In genomic region chr18:42112657-42113420, GRCh38 we compare ENCODE assay signal across 1 cellular context.
TF ChIP-seq lines count a peak whose summit lies in the region.

No MANE protein-coding gene starts in this region.

TF ChIP-seq in GM23338, 12 proteins besides CTCF, POLR2A, EP300 and RAD21 (continued from another document):
- TF ChIP-seq, protein P1, sequence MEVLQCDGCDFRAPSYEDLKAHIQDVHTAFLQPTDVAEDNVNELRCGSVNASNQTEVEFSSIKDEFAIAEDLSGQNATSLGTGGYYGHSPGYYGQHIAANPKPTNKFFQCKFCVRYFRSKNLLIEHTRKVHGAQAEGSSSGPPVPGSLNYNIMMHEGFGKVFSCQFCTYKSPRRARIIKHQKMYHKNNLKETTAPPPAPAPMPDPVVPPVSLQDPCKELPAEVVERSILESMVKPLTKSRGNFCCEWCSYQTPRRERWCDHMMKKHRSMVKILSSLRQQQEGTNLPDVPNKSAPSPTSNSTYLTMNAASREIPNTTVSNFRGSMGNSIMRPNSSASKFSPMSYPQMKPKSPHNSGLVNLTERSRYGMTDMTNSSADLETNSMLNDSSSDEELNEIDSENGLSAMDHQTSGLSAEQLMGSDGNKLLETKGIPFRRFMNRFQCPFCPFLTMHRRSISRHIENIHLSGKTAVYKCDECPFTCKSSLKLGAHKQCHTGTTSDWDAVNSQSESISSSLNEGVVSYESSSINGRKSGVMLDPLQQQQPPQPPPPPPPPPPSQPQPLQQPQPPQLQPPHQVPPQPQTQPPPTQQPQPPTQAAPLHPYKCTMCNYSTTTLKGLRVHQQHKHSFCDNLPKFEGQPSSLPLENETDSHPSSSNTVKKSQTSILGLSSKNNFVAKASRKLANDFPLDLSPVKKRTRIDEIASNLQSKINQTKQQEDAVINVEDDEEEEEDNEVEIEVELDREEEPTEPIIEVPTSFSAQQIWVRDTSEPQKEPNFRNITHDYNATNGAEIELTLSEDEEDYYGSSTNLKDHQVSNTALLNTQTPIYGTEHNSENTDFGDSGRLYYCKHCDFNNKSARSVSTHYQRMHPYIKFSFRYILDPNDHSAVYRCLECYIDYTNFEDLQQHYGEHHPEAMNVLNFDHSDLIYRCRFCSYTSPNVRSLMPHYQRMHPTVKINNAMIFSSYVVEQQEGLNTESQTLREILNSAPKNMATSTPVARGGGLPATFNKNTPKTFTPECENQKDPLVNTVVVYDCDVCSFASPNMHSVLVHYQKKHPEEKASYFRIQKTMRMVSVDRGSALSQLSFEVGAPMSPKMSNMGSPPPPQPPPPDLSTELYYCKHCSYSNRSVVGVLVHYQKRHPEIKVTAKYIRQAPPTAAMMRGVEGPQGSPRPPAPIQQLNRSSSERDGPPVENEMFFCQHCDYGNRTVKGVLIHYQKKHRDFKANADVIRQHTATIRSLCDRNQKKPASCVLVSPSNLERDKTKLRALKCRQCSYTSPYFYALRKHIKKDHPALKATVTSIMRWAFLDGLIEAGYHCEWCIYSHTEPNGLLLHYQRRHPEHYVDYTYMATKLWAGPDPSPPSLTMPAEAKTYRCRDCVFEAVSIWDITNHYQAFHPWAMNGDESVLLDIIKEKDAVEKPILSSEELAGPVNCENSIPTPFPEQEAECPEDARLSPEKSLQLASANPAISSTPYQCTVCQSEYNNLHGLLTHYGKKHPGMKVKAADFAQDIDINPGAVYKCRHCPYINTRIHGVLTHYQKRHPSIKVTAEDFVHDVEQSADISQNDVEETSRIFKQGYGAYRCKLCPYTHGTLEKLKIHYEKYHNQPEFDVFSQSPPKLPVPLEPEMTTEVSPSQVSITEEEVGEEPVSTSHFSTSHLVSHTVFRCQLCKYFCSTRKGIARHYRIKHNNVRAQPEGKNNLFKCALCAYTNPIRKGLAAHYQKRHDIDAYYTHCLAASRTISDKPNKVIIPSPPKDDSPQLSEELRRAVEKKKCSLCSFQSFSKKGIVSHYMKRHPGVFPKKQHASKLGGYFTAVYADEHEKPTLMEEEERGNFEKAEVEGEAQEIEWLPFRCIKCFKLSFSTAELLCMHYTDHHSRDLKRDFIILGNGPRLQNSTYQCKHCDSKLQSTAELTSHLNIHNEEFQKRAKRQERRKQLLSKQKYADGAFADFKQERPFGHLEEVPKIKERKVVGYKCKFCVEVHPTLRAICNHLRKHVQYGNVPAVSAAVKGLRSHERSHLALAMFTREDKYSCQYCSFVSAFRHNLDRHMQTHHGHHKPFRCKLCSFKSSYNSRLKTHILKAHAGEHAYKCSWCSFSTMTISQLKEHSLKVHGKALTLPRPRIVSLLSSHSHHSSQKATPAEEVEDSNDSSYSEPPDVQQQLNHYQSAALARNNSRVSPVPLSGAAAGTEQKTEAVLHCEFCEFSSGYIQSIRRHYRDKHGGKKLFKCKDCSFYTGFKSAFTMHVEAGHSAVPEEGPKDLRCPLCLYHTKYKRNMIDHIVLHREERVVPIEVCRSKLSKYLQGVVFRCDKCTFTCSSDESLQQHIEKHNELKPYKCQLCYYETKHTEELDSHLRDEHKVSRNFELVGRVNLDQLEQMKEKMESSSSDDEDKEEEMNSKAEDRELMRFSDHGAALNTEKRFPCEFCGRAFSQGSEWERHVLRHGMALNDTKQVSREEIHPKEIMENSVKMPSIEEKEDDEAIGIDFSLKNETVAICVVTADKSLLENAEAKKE (CRISPR knock-in tag; IDR thresholded peaks at IDR 0.05), result no peak
- TF ChIP-seq NANOG (IDR thresholded peaks at IDR 0.05; ENCODE audit: borderline replicate concordance) (no peak), EZH2phosphoT487 (IDR thresholded peaks at IDR 0.05; ENCODE audit: unreplicated experiment) (no peak)
- TF ChIP-seq, protein P2, sequence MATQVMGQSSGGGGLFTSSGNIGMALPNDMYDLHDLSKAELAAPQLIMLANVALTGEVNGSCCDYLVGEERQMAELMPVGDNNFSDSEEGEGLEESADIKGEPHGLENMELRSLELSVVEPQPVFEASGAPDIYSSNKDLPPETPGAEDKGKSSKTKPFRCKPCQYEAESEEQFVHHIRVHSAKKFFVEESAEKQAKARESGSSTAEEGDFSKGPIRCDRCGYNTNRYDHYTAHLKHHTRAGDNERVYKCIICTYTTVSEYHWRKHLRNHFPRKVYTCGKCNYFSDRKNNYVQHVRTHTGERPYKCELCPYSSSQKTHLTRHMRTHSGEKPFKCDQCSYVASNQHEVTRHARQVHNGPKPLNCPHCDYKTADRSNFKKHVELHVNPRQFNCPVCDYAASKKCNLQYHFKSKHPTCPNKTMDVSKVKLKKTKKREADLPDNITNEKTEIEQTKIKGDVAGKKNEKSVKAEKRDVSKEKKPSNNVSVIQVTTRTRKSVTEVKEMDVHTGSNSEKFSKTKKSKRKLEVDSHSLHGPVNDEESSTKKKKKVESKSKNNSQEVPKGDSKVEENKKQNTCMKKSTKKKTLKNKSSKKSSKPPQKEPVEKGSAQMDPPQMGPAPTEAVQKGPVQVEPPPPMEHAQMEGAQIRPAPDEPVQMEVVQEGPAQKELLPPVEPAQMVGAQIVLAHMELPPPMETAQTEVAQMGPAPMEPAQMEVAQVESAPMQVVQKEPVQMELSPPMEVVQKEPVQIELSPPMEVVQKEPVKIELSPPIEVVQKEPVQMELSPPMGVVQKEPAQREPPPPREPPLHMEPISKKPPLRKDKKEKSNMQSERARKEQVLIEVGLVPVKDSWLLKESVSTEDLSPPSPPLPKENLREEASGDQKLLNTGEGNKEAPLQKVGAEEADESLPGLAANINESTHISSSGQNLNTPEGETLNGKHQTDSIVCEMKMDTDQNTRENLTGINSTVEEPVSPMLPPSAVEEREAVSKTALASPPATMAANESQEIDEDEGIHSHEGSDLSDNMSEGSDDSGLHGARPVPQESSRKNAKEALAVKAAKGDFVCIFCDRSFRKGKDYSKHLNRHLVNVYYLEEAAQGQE (IDR thresholded peaks at IDR 0.05; ENCODE audit: unreplicated experiment), result no peak
